In genomic region chr6:156963712-156964700, GRCh38 we compare ENCODE assay signal across 8 cellular contexts.
DNase-seq lines count a peak whose midpoint lies in the region; ATAC-seq, FAIRE-seq and TF ChIP-seq lines count a peak whose summit lies in the region.

No MANE protein-coding gene starts in this region.

- no peaks in the 10 kb centered on the region for H3K36me3 Mint-ChIP-seq in activated naive CD4-positive, alpha-beta T cell treated with anti-CD3 and anti-CD28 coated beads, Interleukin-2, amount 50 U/mL, for 72 hours

- H3K4me1 ChIP-seq in kidney (ENCODE audit: control insufficient read depth in 1 of 2, insufficient read depth in 1 of 2, low read depth in 1 of 2, low read length in 2 of 2) (peaks cover under 1 to 7% of the 10 kb centered on the region in 2 donors), subcutaneous abdominal adipose tissue (ENCODE audit: control insufficient read depth in 5 of 5, insufficient read depth in 5 of 5, low read length in 5 of 5) (peaks cover 0 to 27% (median 14%) of the 10 kb centered on the region in 5 donors)

- H3K27ac Mint-ChIP-seq in activated naive CD4-positive, alpha-beta T cell treated with anti-CD3 and anti-CD28 coated beads, Interleukin-2, amount 50 U/mL, for 72 hours, result no peak overlapping the region

- no peak overlapping the region for H3K9ac ChIP-seq in kidney (ENCODE audit: low read length in 2 of 2)
- peak overlapping the region in 4 of 5 donors; percentile 53 to 66 (median 54) for H3K9ac ChIP-seq in subcutaneous abdominal adipose tissue (ENCODE audit: low read length in 5 of 5)

- peak overlapping the region; percentile 20 to 45 for H3K4me3 ChIP-seq in kidney (ENCODE audit: low read length in 2 of 2)
- H3K4me3 ChIP-seq in subcutaneous abdominal adipose tissue (ENCODE audit: low read depth in 1 of 5, low read length in 5 of 5), result peak overlapping the region; percentile 42 to 75 (median 55)

- H3K27me3 ChIP-seq in subcutaneous abdominal adipose tissue (ENCODE audit: control insufficient read depth in 5 of 5, insufficient read depth in 4 of 5, low read length in 5 of 5), result no peaks in the 10 kb centered on the region

- TF ChIP-seq CTCF in kidney (IDR thresholded peaks at IDR 0.05; ENCODE audit: borderline replicate concordance, extremely low read depth, insufficient read depth), result no peak

- intact Hi-C loops in kidney (cut with DNase I) (no loop called here), posterior cingulate gyrus (cut with DNase I) (no loop called here)

- H3K9me3 ChIP-seq in kidney (ENCODE audit: control insufficient read depth in 1 of 2, low read length in 2 of 2) (no peaks in the 10 kb centered on the region), subcutaneous abdominal adipose tissue (ENCODE audit: control insufficient read depth in 5 of 5, low read length in 5 of 5) (no peaks in the 10 kb centered on the region)

- no peak overlapping the region for H3K27ac ChIP-seq in kidney (ENCODE audit: low read depth in 2 of 2, low read length in 2 of 2)
- peak overlapping the region; percentile 89 for H3K27ac ChIP-seq in subcutaneous abdominal adipose tissue (ENCODE audit: low read depth, low read length)

- H3K9me3 Mint-ChIP-seq in activated naive CD4-positive, alpha-beta T cell treated with anti-CD3 and anti-CD28 coated beads, Interleukin-2, amount 50 U/mL, for 72 hours, result no peaks in the 10 kb centered on the region

- no peak for FAIRE-seq in kidney (lab: Jason Lieb, UNC)

- peak; percentile 92 for DNase-seq in CD1c-positive myeloid dendritic cell (ENCODE audit: extremely low spot score)
- DNase-seq in activated naive CD4-positive, alpha-beta T cell treated with anti-CD3 and anti-CD28 coated beads, Interleukin-2, amount 50 U/mL, for 72 hours (ENCODE audit: low spot score in 2 of 2), result no peak
- no peak for DNase-seq in kidney
- no peak for DNase-seq in NCI-H1694 treated with DMSO at 0.1 percent for 48 hours (lab: John Stamatoyannopoulos, UW)
- no peak for DNase-seq in posterior cingulate gyrus

- ATAC-seq in HG03159 (IDR thresholded peaks at IDR 0.05; ENCODE audit: unreplicated experiment) (peak; percentile 49), GM19328 (IDR thresholded peaks at IDR 0.05; ENCODE audit: unreplicated experiment) (no peak)
- ATAC-seq in activated naive CD4-positive, alpha-beta T cell treated with anti-CD3 and anti-CD28 coated beads, Interleukin-2, amount 50 U/mL, for 72 hours, result peak; percentile 89 to 93

- H3K36me3 ChIP-seq in kidney (ENCODE audit: control insufficient read depth in 1 of 2, insufficient read depth in 2 of 2, low read length in 2 of 2) (no peaks in the 10 kb centered on the region), subcutaneous abdominal adipose tissue (ENCODE audit: control insufficient read depth in 5 of 5, insufficient read depth in 5 of 5, low read length in 5 of 5) (no peaks in the 10 kb centered on the region)

Comparison
In these comparisons a context has a peak if more than half of its experiments do, and no peak if none do; other contexts are left out.
1. H3K9ac ChIP-seq: peak in subcutaneous abdominal adipose tissue (4 of 5); none in kidney (0 of 2).